ENCODE assay signal across 22 cellular contexts in genomic region chr3:108118038-108118727, GRCh38. TPM values are rescaled to one million over a fixed set of nuclear protein-coding genes. Genes with fewer than 3 reads are reported as not detected.
DNase-seq lines count a peak whose midpoint lies in the region; ATAC-seq and TF ChIP-seq lines count a peak whose summit lies in the region.
"Had no signal": no experiment of that assay in that cellular context is flagged by ENCODE, and none has a peak within 500 bp of the region (broad histone marks: within the 10 kb centered on the region; RNA-seq: fewer than 3 reads in every experiment).

No MANE protein-coding gene starts in this region.

- CTCF ChIA-PET in activated naive CD4-positive, alpha-beta T cell treated with anti-CD3 and anti-CD28 coated beads, Interleukin-2, amount 10 ng/mL, durations not matched to agents 7 days and 5 days (lab: Charles Lee) = interaction anchor here (0.7 to 0.8 kb wide), 2 partner anchors 26 to 38 kb away, joined by 3 read pairs; no protein-coding TSS in a partner anchor

- H3K4me3 ChIP-seq in Loucy (ENCODE audit: low read length, poor library complexity, severe bottlenecking) = no peak overlapping the region
- H3K4me3 ChIP-seq: SJCRH30, spleen, thoracic aorta had no signal

- H3K9me3 Mint-ChIP-seq in activated naive CD4-positive, alpha-beta T cell treated with anti-CD3 and anti-CD28 coated beads, Interleukin-2, amount 10 ng/mL, durations not matched to agents 7 days and 5 days = peaks cover 3% of the 10 kb centered on the region
- no peaks in the 10 kb centered on the region for H3K9me3 Mint-ChIP-seq in activated naive CD4-positive, alpha-beta T cell treated with anti-CD3 and anti-CD28 coated beads, Interleukin-2, amount 50 U/mL, for 72 hours
- no peaks in the 10 kb centered on the region for H3K9me3 Mint-ChIP-seq in stimulated activated memory B cell treated with anti-CD40 and anti-IgM and Interleukin-4, amounts not matched to agents 10 μg/mL and 1 μg/mL and 100 μg/mL, for 72 hours
- H3K9me3 Mint-ChIP-seq: CD4-positive, alpha-beta memory T cell had no signal

- peak overlapping the region; percentile 12 for H3K4me2 ChIP-seq in Loucy (ENCODE audit: low read depth, low read length, poor library complexity, severe bottlenecking)

- peaks cover 1% of the 10 kb centered on the region for H3K36me3 Mint-ChIP-seq in activated naive CD4-positive, alpha-beta T cell treated with anti-CD3 and anti-CD28 coated beads, Interleukin-2, amount 10 ng/mL, durations not matched to agents 7 days and 5 days
- H3K36me3 Mint-ChIP-seq in activated naive CD4-positive, alpha-beta T cell treated with anti-CD3 and anti-CD28 coated beads, Interleukin-2, amount 50 U/mL, for 72 hours = no peaks in the 10 kb centered on the region
- H3K36me3 Mint-ChIP-seq in stimulated activated memory B cell treated with anti-CD40 and anti-IgM and Interleukin-4, amounts not matched to agents 10 μg/mL and 1 μg/mL and 100 μg/mL, for 72 hours = no peaks in the 10 kb centered on the region
- H3K36me3 Mint-ChIP-seq: CD4-positive, alpha-beta memory T cell had no signal

- H3K27ac Mint-ChIP-seq in activated naive CD4-positive, alpha-beta T cell treated with anti-CD3 and anti-CD28 coated beads, Interleukin-2, amount 10 ng/mL, durations not matched to agents 7 days and 5 days = no peak overlapping the region
- peak overlapping the region in 1 of 2 donors; percentile 80 for H3K27ac Mint-ChIP-seq in activated naive CD4-positive, alpha-beta T cell treated with anti-CD3 and anti-CD28 coated beads, Interleukin-2, amount 50 U/mL, for 72 hours
- H3K27ac Mint-ChIP-seq in stimulated activated memory B cell treated with anti-CD40 and anti-IgM and Interleukin-4, amounts not matched to agents 10 μg/mL and 1 μg/mL and 100 μg/mL, for 72 hours = peak overlapping the region; percentile 52
- H3K27ac Mint-ChIP-seq: memory B cell had no signal

- H3K4me1 ChIP-seq in Loucy (ENCODE audit: insufficient read depth, low read length, poor library complexity, severe bottlenecking) = peaks cover 63% of the 10 kb centered on the region
- H3K4me1 ChIP-seq: SJCRH30 had no signal

- H3K36me3 ChIP-seq in Loucy (ENCODE audit: insufficient read depth, low read length) = no peaks in the 10 kb centered on the region
- H3K36me3 ChIP-seq: SJCRH30, spleen, thoracic aorta had no signal

- no peaks in the 10 kb centered on the region for H3K27me3 ChIP-seq in Loucy (ENCODE audit: insufficient read depth, low read length, poor library complexity, severe bottlenecking)
- H3K27me3 ChIP-seq: spleen had no signal

- H3K9me2 ChIP-seq in Loucy (replicated peaks; ENCODE audit: low read depth, low read length) = no peaks in the 10 kb centered on the region

- no peak overlapping the region for H3K4me3 Mint-ChIP-seq in activated naive CD4-positive, alpha-beta T cell treated with anti-CD3 and anti-CD28 coated beads, Interleukin-2, amount 10 ng/mL, durations not matched to agents 7 days and 5 days
- H3K4me3 Mint-ChIP-seq in stimulated activated memory B cell treated with anti-CD40 and anti-IgM and Interleukin-4, amounts not matched to agents 10 μg/mL and 1 μg/mL and 100 μg/mL, for 72 hours = no peak overlapping the region
- H3K4me3 Mint-ChIP-seq: memory B cell had no signal

- H4K20me1 ChIP-seq in Loucy (ENCODE audit: insufficient read depth, low read length, poor library complexity, severe bottlenecking) = no peaks in the 10 kb centered on the region

- peak; percentile 35 for DNase-seq in activated naive CD4-positive, alpha-beta T cell treated with anti-CD3 and anti-CD28 coated beads, Interleukin-2, amount 50 U/mL, for 16 hours
- no peak for DNase-seq in activated naive CD4-positive, alpha-beta T cell treated with anti-CD3 and anti-CD28 coated beads, Interleukin-2, amount 10 ng/mL, durations not matched to agents 7 days and 5 days
- DNase-seq in activated naive CD4-positive, alpha-beta T cell treated with anti-CD3 and anti-CD28 coated beads, Interleukin-2, amount 50 U/mL, for 72 hours (ENCODE audit: low spot score in 2 of 2) = no peak
- DNase-seq in sciatic nerve (ENCODE audit: low spot score) = no peak
- no peak for DNase-seq in HuH-7 (ENCODE audit: low spot score)
- DNase-seq: anterior cingulate cortex; CD4-positive, alpha-beta memory T cell; DMS 273 treated with DMSO at 0.1 percent for 48 hours; glutamatergic neuron; left colon; MM.1S; NCI-H1436 treated with DMSO at 0.1 percent for 48 hours; NCI-H510A treated with DMSO at 0.1 percent for 48 hours; SJCRH30; spleen; stimulated activated CD8-positive, alpha-beta memory T cell treated with anti-CD3 and anti-CD28 coated beads, Interleukin-4, amount 100 ng/mL, for 48 hours; T-helper 1 cell had no signal

- no peak for TF ChIP-seq CTCF in Loucy (conservative IDR thresholded peaks at IDR 0.05; ENCODE audit: low read length)

- intact Hi-C loops in sciatic nerve (cut with DNase I) = loop anchor here (10.0 kb wide), 1 partner anchor 357 kb away; no protein-coding TSS in a partner anchor

- peaks cover 18% of the 10 kb centered on the region for H3K27me3 Mint-ChIP-seq in activated naive CD4-positive, alpha-beta T cell treated with anti-CD3 and anti-CD28 coated beads, Interleukin-2, amount 10 ng/mL, durations not matched to agents 7 days and 5 days
- H3K27me3 Mint-ChIP-seq in stimulated activated memory B cell treated with anti-CD40 and anti-IgM and Interleukin-4, amounts not matched to agents 10 μg/mL and 1 μg/mL and 100 μg/mL, for 72 hours = no peaks in the 10 kb centered on the region
- H3K27me3 Mint-ChIP-seq: CD4-positive, alpha-beta memory T cell; memory B cell had no signal

- peaks cover 3% of the 10 kb centered on the region; the same call in 1 of the 2 replicates for H3K79me2 ChIP-seq in Loucy (ENCODE audit: insufficient read depth, low read length)

- peaks cover 30% of the 10 kb centered on the region for H3K4me1 Mint-ChIP-seq in activated naive CD4-positive, alpha-beta T cell treated with anti-CD3 and anti-CD28 coated beads, Interleukin-2, amount 10 ng/mL, durations not matched to agents 7 days and 5 days
- H3K4me1 Mint-ChIP-seq in stimulated activated memory B cell treated with anti-CD40 and anti-IgM and Interleukin-4, amounts not matched to agents 10 μg/mL and 1 μg/mL and 100 μg/mL, for 72 hours = peaks cover 41% of the 10 kb centered on the region

- peak overlapping the region; percentile 19 for H3K9ac ChIP-seq in Loucy (ENCODE audit: low read depth, low read length, poor library complexity, severe bottlenecking)

- H3F3A ChIP-seq in Loucy (ENCODE audit: low read depth) = no peaks in the 10 kb centered on the region

- peak overlapping the region; percentile 13; the same call in 1 of the 2 replicates for H2AFZ ChIP-seq in Loucy (ENCODE audit: low read length)

- no peaks in the 10 kb centered on the region for H3K9me3 ChIP-seq in Loucy (ENCODE audit: insufficient read depth, low read depth, low read length)
- H3K9me3 ChIP-seq: spleen, thoracic aorta had no signal

- peak; percentile 90 to 93 for ATAC-seq in activated naive CD4-positive, alpha-beta T cell treated with anti-CD3 and anti-CD28 coated beads, Interleukin-2, amount 50 U/mL, for 72 hours
- peak; percentile 59 for ATAC-seq in stimulated activated memory B cell treated with anti-CD40 and anti-IgM and Interleukin-4, amounts not matched to agents 10 μg/mL and 1 μg/mL and 100 μg/mL, for 72 hours
- ATAC-seq in sciatic nerve = no peak
- ATAC-seq: HepG2, left colon had no signal

RNA-seq across cellular contexts. Expression of gene CD47, which starts 27.4 kb away (rescaled TPM):
- total RNA-seq in activated naive CD4-positive, alpha-beta T cell treated with anti-CD3 and anti-CD28 coated beads, Interleukin-2, amount 50 U/mL, for 72 hours = 100 to 1,000 TPM in 1 of 2 donors, 10 to 100 TPM in 1; 83.0 to 158 TPM
- 88.3 TPM for total RNA-seq in sciatic nerve
